In genomic region chr9:13728121-13728520, GRCh38 we compare ENCODE assay signal across 20 cellular contexts.
DNase-seq lines count a peak whose midpoint lies in the region; ATAC-seq, FAIRE-seq and TF ChIP-seq lines count a peak whose summit lies in the region.
"Had no signal": no experiment of that assay in that cellular context is flagged by ENCODE, and none has a peak within 500 bp of the region (broad histone marks: within the 10 kb centered on the region; RNA-seq: fewer than 3 reads in every experiment).

No MANE protein-coding gene starts in this region.

- H3K27ac Mint-ChIP-seq in Caco-2 (ENCODE audit: unreplicated experiment) = no peak overlapping the region
- H3K27ac Mint-ChIP-seq in CD8-positive, alpha-beta T cell = no peak overlapping the region
- H3K27ac Mint-ChIP-seq: activated CD4-positive, alpha-beta T cell treated with anti-CD3 and anti-CD28 coated beads, Interleukin-2, amount 10 ng/mL, durations not matched to agents 24 days and 14 days had no signal

- H3K36me3 ChIP-seq in endothelial cell of umbilical vein (ENCODE audit: control insufficient read depth in 2 of 2, extremely low read depth in 1 of 2, insufficient read depth in 2 of 2, low read length in 2 of 2) = no peaks in the 10 kb centered on the region
- H3K36me3 ChIP-seq in gastrocnemius medialis = no peaks in the 10 kb centered on the region
- no peaks in the 10 kb centered on the region for H3K36me3 ChIP-seq in Caco-2 (ENCODE audit: control insufficient read depth, insufficient read depth, low read length)
- H3K36me3 ChIP-seq in gastroesophageal sphincter = no peaks in the 10 kb centered on the region
- no peaks in the 10 kb centered on the region for H3K36me3 ChIP-seq in CD8-positive, alpha-beta T cell (ENCODE audit: insufficient read depth, low read length)
- H3K36me3 ChIP-seq: neutrophil, right atrium auricular region, transverse colon had no signal

- no peaks in the 10 kb centered on the region for H3K27me3 Mint-ChIP-seq in Caco-2 (ENCODE audit: insufficient read depth, unreplicated experiment)
- H3K27me3 Mint-ChIP-seq in CD8-positive, alpha-beta T cell (ENCODE audit: low read depth) = no peaks in the 10 kb centered on the region
- H3K27me3 Mint-ChIP-seq: activated CD4-positive, alpha-beta T cell treated with anti-CD3 and anti-CD28 coated beads, Interleukin-2, amount 10 ng/mL, durations not matched to agents 24 days and 14 days had no signal

- no peak overlapping the region for H3K4me3 Mint-ChIP-seq in Caco-2 (ENCODE audit: unreplicated experiment)
- no peak overlapping the region for H3K4me3 Mint-ChIP-seq in CD8-positive, alpha-beta T cell
- H3K4me3 Mint-ChIP-seq: activated CD4-positive, alpha-beta T cell treated with anti-CD3 and anti-CD28 coated beads, Interleukin-2, amount 10 ng/mL, durations not matched to agents 24 days and 14 days had no signal

- H3K4me1 Mint-ChIP-seq in Caco-2 (ENCODE audit: low read depth, unreplicated experiment) = no peaks in the 10 kb centered on the region
- no peaks in the 10 kb centered on the region for H3K4me1 Mint-ChIP-seq in CD8-positive, alpha-beta T cell (ENCODE audit: low read depth)
- H3K4me1 Mint-ChIP-seq: activated CD4-positive, alpha-beta T cell treated with anti-CD3 and anti-CD28 coated beads, Interleukin-2, amount 10 ng/mL, durations not matched to agents 24 days and 14 days had no signal

- no peaks in the 10 kb centered on the region for H3K36me3 Mint-ChIP-seq in Caco-2 (ENCODE audit: insufficient read depth, unreplicated experiment)
- no peaks in the 10 kb centered on the region for H3K36me3 Mint-ChIP-seq in CD8-positive, alpha-beta T cell

- no peak for TF ChIP-seq EP300 in gastroesophageal sphincter (IDR thresholded peaks at IDR 0.05)

- ATAC-seq in gastrocnemius medialis = peak; percentile 82 to 89
- no peak for ATAC-seq in gastroesophageal sphincter
- no peak for ATAC-seq in CD8-positive, alpha-beta T cell
- ATAC-seq: A549 had no signal

- no peak overlapping the region for H2AFZ ChIP-seq in endothelial cell of umbilical vein (ENCODE audit: low read depth, low read length)

- no peaks in the 10 kb centered on the region for H3K9me3 ChIP-seq in endothelial cell of umbilical vein (replicated peaks; ENCODE audit: control insufficient read depth, insufficient read depth, low read length)
- H3K9me3 ChIP-seq in gastrocnemius medialis = no peaks in the 10 kb centered on the region
- no peaks in the 10 kb centered on the region for H3K9me3 ChIP-seq in Caco-2
- H3K9me3 ChIP-seq in gastroesophageal sphincter = no peaks in the 10 kb centered on the region
- no peaks in the 10 kb centered on the region for H3K9me3 ChIP-seq in CD8-positive, alpha-beta T cell (ENCODE audit: low read length)
- H3K9me3 ChIP-seq: A549, neutrophil, right atrium auricular region, transverse colon had no signal

- H3K27me3 ChIP-seq in endothelial cell of umbilical vein (ENCODE audit: control insufficient read depth in 2 of 2, insufficient read depth in 2 of 2, low read length in 2 of 2) (no peaks in the 10 kb centered on the region), gastrocnemius medialis (no peaks in the 10 kb centered on the region), Caco-2 (replicated peaks; ENCODE audit: control insufficient read depth, insufficient read depth, low read length) (no peaks in the 10 kb centered on the region), gastroesophageal sphincter (no peaks in the 10 kb centered on the region)
- H3K27me3 ChIP-seq in CD8-positive, alpha-beta T cell (ENCODE audit: insufficient read depth, low read length) = no peaks in the 10 kb centered on the region
- H3K27me3 ChIP-seq: neutrophil, right atrium auricular region, transverse colon had no signal

- peak; percentile 11 for DNase-seq in NCI-H2171 treated with DMSO at 0.1 percent for 48 hours (lab: John Stamatoyannopoulos, UW)
- no peak for DNase-seq in NCI-H2171 (lab: John Stamatoyannopoulos, UW)
- peak; percentile 71 to 86 for DNase-seq in NCI-H524 (lab: John Stamatoyannopoulos, UW)
- DNase-seq in endothelial cell of umbilical vein (ENCODE audit: low read depth, low spot score) = peak; percentile 30
- DNase-seq in gastrocnemius medialis = peak; percentile 72 to 86
- no peak for DNase-seq in Caco-2
- DNase-seq in CD8-positive, alpha-beta T cell = no peak
- DNase-seq: activated CD4-positive, alpha-beta T cell treated with anti-CD3 and anti-CD28 coated beads, Interleukin-2, amount 10 ng/mL, durations not matched to agents 24 days and 14 days; activated naive CD4-positive, alpha-beta T cell; DMS53; kidney glomerular epithelial cell; NCI-H1930; stimulated activated naive CD4-positive, alpha-beta T cell treated with Interleukin-2 at 50 U/mL for 16 hours; transverse colon had no signal

- 53 to 60% methylated on average over 2 of the region's 2 CpGs for WGBS in gastroesophageal sphincter (ENCODE audit: low coverage in 1 of 2), 2 donors

- FAIRE-seq in endothelial cell of umbilical vein (lab: Jason Lieb, UNC) = no peak
- FAIRE-seq: A549, colon, TTC549 had no signal

- H4K20me1 ChIP-seq in endothelial cell of umbilical vein (replicated peaks; ENCODE audit: control insufficient read depth, extremely low read depth, insufficient read depth, low read length) = no peaks in the 10 kb centered on the region

- no peaks in the 10 kb centered on the region for H3K9me1 ChIP-seq in endothelial cell of umbilical vein (replicated peaks; ENCODE audit: control insufficient read depth, extremely low read depth, insufficient read depth, low read length)

- H3K9ac ChIP-seq in endothelial cell of umbilical vein (replicated peaks; ENCODE audit: extremely low read depth, insufficient read depth, low read length) = no peak overlapping the region

- intact Hi-C loops in endothelial cell of umbilical vein (cut with micrococcal nuclease) (no loop called here), gastrocnemius medialis (cut with DNase I; ENCODE audit: low total_unique reads) (loop anchor here (1.0 to 5.0 kb wide), 2 partner anchors 22 to 121 kb away; no protein-coding TSS in a partner anchor), Caco-2 (cut with micrococcal nuclease; ENCODE audit: unreplicated experiment) (no loop called here)
- intact Hi-C loops in CD8-positive, alpha-beta T cell (cut with DNase I, micrococcal nuclease) = no loop called here

- in situ Hi-C loops in gastrocnemius medialis (cut with MboI; ENCODE audit: low sequenced_read_pairs in 4 of 4) = no loop called here

- no TSS peak for BruUV-seq in endothelial cell of umbilical vein (replicated peaks; lab: Mats Ljungman, UMichigan)
- no TSS peak for BruUV-seq in Caco-2 (replicated peaks; lab: Mats Ljungman, UMichigan)

- no peak overlapping the region for H3K4me3 ChIP-seq in endothelial cell of umbilical vein (replicated peaks in 1 of 3; ENCODE audit: insufficient read depth in 1 of 3, low read depth in 1 of 3, low read length in 3 of 3)
- no peak overlapping the region for H3K4me3 ChIP-seq in gastrocnemius medialis
- H3K4me3 ChIP-seq in Caco-2 (ENCODE audit: low read depth, low read length) = no peak overlapping the region
- no peak overlapping the region for H3K4me3 ChIP-seq in gastroesophageal sphincter
- no peak overlapping the region for H3K4me3 ChIP-seq in CD8-positive, alpha-beta T cell (ENCODE audit: low read depth, low read length)
- H3K4me3 ChIP-seq: A549, right atrium auricular region, transverse colon had no signal

- no peaks in the 10 kb centered on the region for H3K79me2 ChIP-seq in endothelial cell of umbilical vein (ENCODE audit: control insufficient read depth, insufficient read depth, low read length)

- H3K4me1 ChIP-seq in endothelial cell of umbilical vein (ENCODE audit: control insufficient read depth, extremely low read depth, insufficient read depth, low read length) = no peaks in the 10 kb centered on the region
- peaks cover 14 to 21% of the 10 kb centered on the region in 2 donors for H3K4me1 ChIP-seq in gastrocnemius medialis
- no peaks in the 10 kb centered on the region for H3K4me1 ChIP-seq in Caco-2
- H3K4me1 ChIP-seq in gastroesophageal sphincter = no peaks in the 10 kb centered on the region
- H3K4me1 ChIP-seq in CD8-positive, alpha-beta T cell (ENCODE audit: insufficient read depth, low read length) = no peaks in the 10 kb centered on the region
- H3K4me1 ChIP-seq: A549, right atrium auricular region, transverse colon had no signal

- CTCF ChIA-PET in endothelial cell of umbilical vein (lab: Charles Lee) (interaction anchor here (1.0 to 2.5 kb wide), 8 partner anchors 11 to 300 kb away, joined by 3 to 7 read pairs (median 4); no protein-coding TSS in a partner anchor), Caco-2 (lab: Charles Lee) (no interaction called here)
- CTCF ChIA-PET in CD8-positive, alpha-beta T cell (lab: Charles Lee) = interaction anchor here (0.6 kb wide), 1 partner anchor 327 kb away, joined by 6 read pairs; no protein-coding TSS in a partner anchor

- dilution Hi-C loops in endothelial cell of umbilical vein (cut with MboI; ENCODE audit: extremely low pct_ligation_motif_present, low sequenced_read_pairs) = no loop called here

- no peak overlapping the region for H3K27ac ChIP-seq in endothelial cell of umbilical vein (ENCODE audit: insufficient read depth, low read depth, low read length)
- H3K27ac ChIP-seq in gastrocnemius medialis = peak overlapping the region; percentile 65 to 83 (median 73)
- H3K27ac ChIP-seq in gastroesophageal sphincter = no peak overlapping the region
- no peak overlapping the region for H3K27ac ChIP-seq in CD8-positive, alpha-beta T cell (ENCODE audit: low read depth, low read length)
- H3K27ac ChIP-seq: A549, neutrophil, right atrium auricular region, transverse colon had no signal

- POLR2A ChIA-PET in endothelial cell of umbilical vein (lab: Charles Lee) = no interaction called here
- POLR2A ChIA-PET in Caco-2 (lab: Charles Lee) = no interaction called here
- POLR2A ChIA-PET in CD8-positive, alpha-beta T cell (lab: Charles Lee) = no interaction called here

- TF ChIP-seq POLR2A in endothelial cell of umbilical vein (IDR thresholded peaks at IDR 0.05; ENCODE audit: low read depth, low read length) (no peak), gastrocnemius medialis (IDR thresholded peaks at IDR 0.05) (no peak), gastroesophageal sphincter (IDR thresholded peaks at IDR 0.05) (no peak)

- TF ChIP-seq CTCF in endothelial cell of umbilical vein (IDR thresholded peaks at IDR 0.05; ENCODE audit: extremely low read depth in 1 of 2, insufficient read depth in 1 of 2, low read depth in 1 of 2, low read length in 2 of 2) (no peak), gastrocnemius medialis (IDR thresholded peaks at IDR 0.05 in 4 of 5, conservative IDR thresholded peaks at IDR 0.05 in 1 of 5) (no peak), Caco-2 (IDR thresholded peaks at IDR 0.05; ENCODE audit: insufficient read depth in 1 of 2, low read depth in 1 of 2, low read length in 1 of 2, severe bottlenecking in 1 of 2, unreplicated experiment in 1 of 2) (no peak), gastroesophageal sphincter (IDR thresholded peaks at IDR 0.05) (no peak)
- TF ChIP-seq CTCF in CD8-positive, alpha-beta T cell (IDR thresholded peaks at IDR 0.05) = no peak

- H3K9me3 Mint-ChIP-seq in Caco-2 (ENCODE audit: unreplicated experiment) = no peaks in the 10 kb centered on the region
- no peaks in the 10 kb centered on the region for H3K9me3 Mint-ChIP-seq in CD8-positive, alpha-beta T cell
- H3K9me3 Mint-ChIP-seq: activated CD4-positive, alpha-beta T cell treated with anti-CD3 and anti-CD28 coated beads, Interleukin-2, amount 10 ng/mL, durations not matched to agents 24 days and 14 days had no signal

- H3K4me2 ChIP-seq in endothelial cell of umbilical vein (ENCODE audit: insufficient read depth, low read length) = no peak overlapping the region
- H3K4me2 ChIP-seq: A549 had no signal

Comparison
In these comparisons a context has a peak if more than half of its experiments do, and no peak if none do; other contexts are left out.
1. DNase-seq: peak in NCI-H2171 treated with DMSO at 0.1 percent for 48 hours (single experiment), NCI-H524 (2 of 2), endothelial cell of umbilical vein (single experiment) and gastrocnemius medialis (2 of 2); none in NCI-H2171 (single experiment), Caco-2 (0 of 2) and CD8-positive, alpha-beta T cell (0 of 7).
2. H3K27ac ChIP-seq: peak in gastrocnemius medialis (4 of 4); none in endothelial cell of umbilical vein (single experiment), gastroesophageal sphincter (0 of 4) and CD8-positive, alpha-beta T cell (single experiment).
3. ATAC-seq: peak in gastrocnemius medialis (2 of 2); none in gastroesophageal sphincter (single experiment) and CD8-positive, alpha-beta T cell (single experiment).